14 cellular contexts compared by ENCODE assay signal in genomic region chr5:102796014-102796413, GRCh38. TPM values are rescaled to one million over a fixed set of nuclear protein-coding genes. Genes with fewer than 3 reads are reported as not detected.
DNase-seq lines count a peak whose midpoint lies in the region; ATAC-seq and TF ChIP-seq lines count a peak whose summit lies in the region.
"Had no signal": no experiment of that assay in that cellular context is flagged by ENCODE, and none has a peak within 500 bp of the region (broad histone marks: within the 10 kb centered on the region; RNA-seq: fewer than 3 reads in every experiment).

No MANE protein-coding gene starts in this region.

- TF ChIP-seq CTCF in upper lobe of left lung (IDR thresholded peaks at IDR 0.05) (no peak), stomach (IDR thresholded peaks at IDR 0.05) (no peak)

- no peak overlapping the region for H3K27ac Mint-ChIP-seq in effector memory CD8-positive, alpha-beta T cell
- H3K27ac Mint-ChIP-seq: CD4-positive, CD25-positive, alpha-beta regulatory T cell had no signal

- peaks cover 10 to 40% (median 23%) of the 10 kb centered on the region in 4 donors for H3K4me1 ChIP-seq in upper lobe of left lung
- peaks cover 0 to 33% (median 18%) of the 10 kb centered on the region in 4 donors for H3K4me1 ChIP-seq in stomach

- WGBS in upper lobe of left lung, 2 donors, result 89 to 100% methylated on average over 2 of the region's 2 CpGs
- WGBS in stomach, 5 donors, result 66 to 92% (median 84%) methylated on average over 2 of the region's 2 CpGs

- TF ChIP-seq POLR2A in upper lobe of left lung (IDR thresholded peaks at IDR 0.05) (no peak), stomach (IDR thresholded peaks at IDR 0.05) (no peak)

- ATAC-seq in Right ventricle myocardium superior (ENCODE audit: poor library complexity) (peak; percentile 60), sciatic nerve (peak; percentile 32), upper lobe of left lung (ENCODE audit: low FRiP score in 2 of 2) (no peak)
- ATAC-seq in effector memory CD8-positive, alpha-beta T cell (replicated peaks), result no peak

- DNase-seq in LHCN-M2 (ENCODE audit: low read depth) (peak; percentile 38), NCI-H510A (lab: John Stamatoyannopoulos, UW) (peak; percentile 64), Right ventricle myocardium superior (no peak), sciatic nerve (ENCODE audit: low spot score) (no peak), upper lobe of left lung (no peak), stomach (no peak)
- DNase-seq in effector memory CD8-positive, alpha-beta T cell, result no peak
- DNase-seq: activated CD4-positive, alpha-beta T cell treated with anti-CD3 and anti-CD28 coated beads, Interleukin-2, amount 50 U/mL, for 48 hours; activated gamma-delta T cell treated with Interleukin-2 at 50 U/mL for 16 hours; caudate nucleus; CD4-positive, CD25-positive, alpha-beta regulatory T cell; esophagus squamous epithelium; T-helper 2 cell had no signal

- no peak overlapping the region for H3K4me3 Mint-ChIP-seq in effector memory CD8-positive, alpha-beta T cell
- H3K4me3 Mint-ChIP-seq: CD4-positive, CD25-positive, alpha-beta regulatory T cell had no signal

- H3K36me3 ChIP-seq in upper lobe of left lung, result no peaks in the 10 kb centered on the region
- H3K36me3 ChIP-seq in stomach, result no peaks in the 10 kb centered on the region
- H3K36me3 ChIP-seq: esophagus squamous epithelium, thoracic aorta had no signal

- H3K4me3 ChIP-seq in upper lobe of left lung (no peak overlapping the region), stomach (no peak overlapping the region)

- H3K9me3 Mint-ChIP-seq in effector memory CD8-positive, alpha-beta T cell, result no peaks in the 10 kb centered on the region

- H3K27ac ChIP-seq in upper lobe of left lung (no peak overlapping the region), stomach (no peak overlapping the region)
- H3K27ac ChIP-seq: thoracic aorta had no signal

- no peaks in the 10 kb centered on the region for H3K27me3 Mint-ChIP-seq in effector memory CD8-positive, alpha-beta T cell

- no peaks in the 10 kb centered on the region for H3K9me3 ChIP-seq in upper lobe of left lung
- no peaks in the 10 kb centered on the region for H3K9me3 ChIP-seq in stomach
- H3K9me3 ChIP-seq: esophagus squamous epithelium, thoracic aorta had no signal

- peaks cover 2% of the 10 kb centered on the region for H3K36me3 Mint-ChIP-seq in effector memory CD8-positive, alpha-beta T cell (ENCODE audit: insufficient read depth)
- H3K36me3 Mint-ChIP-seq: CD4-positive, CD25-positive, alpha-beta regulatory T cell had no signal

- no peak for TF ChIP-seq EP300 in upper lobe of left lung (IDR thresholded peaks at IDR 0.05)
- TF ChIP-seq EP300 in stomach (IDR thresholded peaks at IDR 0.05), result no peak

- H3K4me1 Mint-ChIP-seq in effector memory CD8-positive, alpha-beta T cell (ENCODE audit: low read depth in 2 of 2), result peaks cover 27 to 43% of the 10 kb centered on the region in 2 donors

- intact Hi-C loops in Right ventricle myocardium superior (cut with DNase I) (loop anchor here (10.0 kb wide), 1 partner anchor 69 kb away; no protein-coding TSS in a partner anchor), sciatic nerve (cut with DNase I) (no loop called here), stomach (cut with DNase I; ENCODE audit: low total_unique reads) (no loop called here)

- H3K27me3 ChIP-seq in upper lobe of left lung (no peaks in the 10 kb centered on the region), stomach (no peaks in the 10 kb centered on the region)
- H3K27me3 ChIP-seq: esophagus squamous epithelium had no signal

RNA-seq across cellular contexts. Expression of gene PAM, which starts 40.9 kb away (rescaled TPM):
- total RNA-seq in LHCN-M2 (2014; rRNA removed) (400 and 504 TPM in 2 replicates), Right ventricle myocardium superior (859 TPM), sciatic nerve (188 TPM), upper lobe of left lung (100 to 1,000 TPM in 5 of 6 donors, 10 to 100 TPM in 1; 91.1 to 428 (median 212) TPM), stomach (100 to 1,000 TPM in 4 of 5 donors, 10 to 100 TPM in 1; 27.4 to 322 (median 218) TPM)
- 114 TPM for polyA plus RNA-seq in LHCN-M2 (2012)
- 10 to 100 TPM; 37.4 to 66.5 (median 39.1) TPM for polyA plus RNA-seq in stomach

Comparison
In these comparisons a context has a peak if more than half of its experiments do, and no peak if none do; other contexts are left out.
1. DNase-seq: peak in LHCN-M2 (single experiment) and NCI-H510A (single experiment); none in Right ventricle myocardium superior (single experiment), sciatic nerve (single experiment), upper lobe of left lung (0 of 2), effector memory CD8-positive, alpha-beta T cell (0 of 3) and stomach (single experiment).
2. ATAC-seq: peak in Right ventricle myocardium superior (single experiment) and sciatic nerve (single experiment); none in upper lobe of left lung (0 of 2) and effector memory CD8-positive, alpha-beta T cell (single experiment).